Comparison of ENCODE assay signal across 14 cellular contexts in the genomic region with DNA sequence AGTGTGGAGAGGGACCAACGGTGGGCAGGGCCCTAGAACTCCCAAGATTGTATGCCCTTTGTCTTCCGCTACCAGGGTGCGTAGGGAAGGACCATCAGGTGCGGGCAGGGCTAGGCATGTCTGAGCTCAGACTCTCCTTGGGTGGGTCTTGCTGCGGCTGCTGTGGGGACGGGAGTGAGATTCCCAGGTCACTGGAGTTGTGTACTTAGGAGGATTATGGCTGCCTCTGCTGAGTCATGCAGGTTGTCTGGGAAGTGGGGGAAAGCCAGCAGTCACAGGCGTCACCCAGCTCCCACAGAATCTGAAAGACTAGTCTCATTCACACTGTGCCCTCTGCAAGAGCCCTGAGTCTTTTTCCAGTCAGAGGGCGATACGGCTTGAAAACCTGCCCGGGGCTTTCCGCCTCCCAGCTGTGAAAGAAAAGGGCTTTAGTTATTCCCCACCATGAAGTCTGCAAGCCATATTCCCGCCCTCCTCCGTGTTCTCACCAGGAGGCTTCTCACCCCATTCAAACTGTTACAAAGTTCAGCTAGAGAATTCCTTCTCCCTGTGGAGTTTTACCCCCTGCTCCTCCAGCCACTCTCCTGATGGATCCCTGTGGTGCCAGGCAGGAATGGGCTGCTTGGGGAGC. TPM values are rescaled to one million over a fixed set of nuclear protein-coding genes. Genes with fewer than 3 reads are reported as not detected.
DNase-seq lines count a peak whose midpoint lies in the region; TF ChIP-seq lines count a peak whose summit lies in the region.
"Not testable (repeated sequence)": the region's sequence is repeated elsewhere in the genome, so short reads cannot be mapped to it uniquely, and the experiment has no call there.
"Had no signal": no experiment of that assay in that cellular context is flagged by ENCODE, and none has a peak within 500 bp of the region (broad histone marks: within the 10 kb centered on the region; RNA-seq: fewer than 3 reads in every experiment).

No MANE protein-coding gene starts in this region.

- H3K27me3 Mint-ChIP-seq in chondrocyte (ENCODE audit: low read depth) (peaks cover 15% of the 10 kb centered on the region), type B pancreatic cell (peaks cover 28% of the 10 kb centered on the region)
- H3K27me3 Mint-ChIP-seq in neural crest cell (ENCODE audit: low read depth): not testable (repeated sequence)

- H3K36me3 ChIP-seq in HUES48 (ENCODE audit: control insufficient read depth, insufficient read depth, low read length); esophagus squamous epithelium: not testable (repeated sequence)

- in situ Hi-C loops in SK-MEL-5 (cut with HindIII; ENCODE audit: low pct_unique_long_range_greater_than_20kb, low sequenced_read_pairs): not testable (repeated sequence)

- WGBS in esophagus squamous epithelium, 2 donors: 27 to 34% methylated on average over 12 of the region's 13 CpGs

- H3K4me3 ChIP-seq in HUES48 (ENCODE audit: low read depth, low read length): 0 out of 2 replicates have a peak overlapping the region, but pooled peaks have one; percentile 12
- H3K4me3 ChIP-seq in esophagus squamous epithelium: not testable (repeated sequence)

- H3K9ac ChIP-seq in HUES48 (ENCODE audit: low read depth, low read length): peak overlapping the region; percentile 60; the same call in 1 of the 2 replicates

- not testable (repeated sequence) for H3K36me3 Mint-ChIP-seq in chondrocyte (ENCODE audit: low read depth); neural crest cell (ENCODE audit: low read depth); type B pancreatic cell

- not testable (repeated sequence) for H3K27me3 ChIP-seq in HUES48 (ENCODE audit: control insufficient read depth, insufficient read depth, low read length); esophagus squamous epithelium

- H3K27ac Mint-ChIP-seq in chondrocyte (ENCODE audit: unreplicated experiment) (peak overlapping the region; percentile 60), neural crest cell (ENCODE audit: unreplicated experiment) (peak overlapping the region; percentile 95)
- H3K27ac Mint-ChIP-seq in type B pancreatic cell: not testable (repeated sequence)

- H3K27ac ChIP-seq in HUES48 (ENCODE audit: low read depth, low read length) (peak overlapping the region; percentile 96), esophagus squamous epithelium (peak overlapping the region; percentile 51 to 77 (median 68))

- not testable (repeated sequence) for TF ChIP-seq CTCF in chondrocyte (IDR thresholded peaks at IDR 0.05); esophagus squamous epithelium (IDR thresholded peaks at IDR 0.05); neural crest cell (conservative IDR thresholded peaks at IDR 0.05); type B pancreatic cell (conservative IDR thresholded peaks at IDR 0.05)

- peaks cover 25% of the 10 kb centered on the region for H3K4me1 ChIP-seq in HUES48 (ENCODE audit: control insufficient read depth, insufficient read depth, low read length)
- H3K4me1 ChIP-seq in esophagus squamous epithelium: peaks cover 0 to 18% (median 2%) of the 10 kb centered on the region in 3 donors

- H3K9me3 ChIP-seq in HUES48 (ENCODE audit: control insufficient read depth, insufficient read depth, low read length); esophagus squamous epithelium: not testable (repeated sequence)

- H3K9me3 Mint-ChIP-seq in chondrocyte (ENCODE audit: low read depth) (peaks cover 12% of the 10 kb centered on the region), neural crest cell (peaks cover 19% of the 10 kb centered on the region)
- not testable (repeated sequence) for H3K9me3 Mint-ChIP-seq in type B pancreatic cell

- H3K4me3 Mint-ChIP-seq in chondrocyte (ENCODE audit: unreplicated experiment): peak overlapping the region; percentile 23
- H3K4me3 Mint-ChIP-seq in neural crest cell, type B pancreatic cell: not testable (repeated sequence)

- not testable (repeated sequence) for TF ChIP-seq POLR2A in esophagus squamous epithelium (IDR thresholded peaks at IDR 0.05)

- intact Hi-C loops in esophagus squamous epithelium (cut with DNase I): not testable (repeated sequence)

- DNase-seq in ELF-1 (ENCODE audit: low read depth, low spot score) (peak; percentile 82), SK-MEL-5 (ENCODE audit: low read depth, low spot score) (peak; percentile 21), iPS-NIHi7 (ENCODE audit: extremely low spot score) (peak; percentile 59), type B pancreatic cell (ENCODE audit: extremely low spot score, unreplicated experiment) (peak; percentile 40)
- not testable (repeated sequence) for DNase-seq in chondrocyte (ENCODE audit: low spot score); esophagus squamous epithelium (lab: John Stamatoyannopoulos, UW); neural crest cell (ENCODE audit: low read depth, low spot score)

- peaks cover 11% of the 10 kb centered on the region for H3K4me1 Mint-ChIP-seq in chondrocyte (ENCODE audit: low read depth)
- H3K4me1 Mint-ChIP-seq in neural crest cell: peaks cover 17% of the 10 kb centered on the region
- H3K4me1 Mint-ChIP-seq in type B pancreatic cell (ENCODE audit: unreplicated experiment): not testable (repeated sequence)

RNA-seq across cellular contexts. Expression of a gene that starts 9.1 kb away (rescaled TPM):
- not detected in 2 replicates for total RNA-seq in SK-MEL-5 (2014; rRNA removed; shearing (Covaris generic))
- polyA plus RNA-seq in SK-MEL-5 (2015; cell fraction: cytosol; rRNA removed): not detected in 2 replicates
- polyA plus RNA-seq in SK-MEL-5 (2015; cell fraction: nucleus; rRNA removed): not detected in 2 replicates
- total RNA-seq in chondrocyte (not detected in 3 replicates), esophagus squamous epithelium (not detected), neural crest cell (not detected in 2 replicates), type B pancreatic cell (ENCODE audit: low replicate concordance) (not detected in 2 replicates)
- total RNA-seq: H4, HFFc6, IMR-90, NCI-H460, PC-3 had no signal
- polyA plus RNA-seq: A549, IMR-90 had no signal
